In the genomic region with DNA sequence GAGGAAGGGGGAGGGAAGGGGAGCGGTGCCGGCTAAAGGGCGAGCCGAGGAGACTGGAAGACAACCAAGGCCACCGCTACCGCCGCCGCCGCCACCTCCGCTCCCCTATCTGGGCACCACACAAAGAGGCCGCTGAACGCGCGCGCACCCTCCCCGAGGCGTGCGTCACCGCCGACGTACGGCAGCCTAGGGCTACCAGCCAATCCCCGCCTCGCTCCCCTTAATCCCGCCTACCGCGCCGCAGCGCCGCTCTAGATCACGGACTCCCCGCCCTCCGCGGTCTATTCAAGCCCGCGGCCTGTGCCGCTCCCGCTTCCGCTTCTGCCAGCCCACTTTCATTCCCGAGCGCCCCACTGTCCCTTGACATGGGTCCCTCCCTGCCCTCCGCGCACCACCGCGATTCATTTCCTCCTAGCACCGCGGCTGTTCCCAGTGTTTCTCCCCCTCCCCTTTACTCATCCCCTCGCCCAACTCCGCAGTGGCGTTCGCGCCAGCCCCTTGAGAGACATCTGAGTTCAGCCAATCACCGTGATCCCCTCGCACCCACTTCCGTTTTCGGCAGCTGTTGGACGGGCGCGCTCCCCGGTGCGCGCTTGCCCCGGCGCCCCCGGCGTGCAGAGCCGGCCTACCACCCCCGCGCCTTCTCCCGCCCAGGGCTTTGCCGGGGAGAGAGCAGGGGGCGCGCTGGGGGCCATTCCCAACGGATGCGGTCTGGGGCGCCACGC, we compare ENCODE assay signal across 8 cellular contexts. TPM values are rescaled to one million over a fixed set of nuclear protein-coding genes. Genes with fewer than 3 reads are reported as not detected.
DNase-seq lines count a peak whose midpoint lies in the region; ATAC-seq and TF ChIP-seq lines count a peak whose summit lies in the region.

A gene (minus strand): TSS at position 128 of the 725 bp plus-strand sequence. CDS start 297 bp downstream, outside the sequence.

- H3K36me3 ChIP-seq in WERI-Rb-1 (peaks cover 32% of the 10 kb centered on the region), mammary epithelial cell (ENCODE audit: insufficient read depth, low read length) (no peaks in the 10 kb centered on the region)

- peak within 1 kb of the TSS; percentile 87 for H3K4me3 ChIP-seq in AG04449 (ENCODE audit: low read depth, low read length)
- H3K4me3 ChIP-seq in WERI-Rb-1 (ENCODE audit: low read depth, low read length): peak within 1 kb of the TSS; percentile 99
- H3K4me3 ChIP-seq in mammary epithelial cell (replicated peaks in 1 of 3; ENCODE audit: insufficient read depth in 1 of 3, low read depth in 2 of 3, low read length in 3 of 3): peak within 1 kb of the TSS; percentile 62 to 92 (median 86)

- POLR2A ChIA-PET in AG04449 (lab: Yijun Ruan, JAX): interaction anchor here (0.6 to 0.8 kb wide), 2 partner anchors 250 to 461 kb away, joined by 3 read pairs; no protein-coding TSS in a partner anchor

- CTCF ChIA-PET in AG04449 (lab: Yijun Ruan, JAX): interaction anchor here (0.7 to 2.0 kb wide), 5 partner anchors 13 to 282 kb away, joined by 3 to 17 read pairs (median 8); no protein-coding TSS in a partner anchor
- CTCF ChIA-PET in mammary epithelial cell (lab: Charles Lee; ENCODE audit: low non-redundant PET): no interaction called here

- peaks cover 15% of the 10 kb centered on the region for H3K4me1 ChIP-seq in mammary epithelial cell (ENCODE audit: insufficient read depth, low read length)

- peak within 1 kb of the TSS; percentile 100 for H3K27ac ChIP-seq in WERI-Rb-1
- H3K27ac ChIP-seq in mammary epithelial cell (ENCODE audit: insufficient read depth, low read depth, low read length): peak within 1 kb of the TSS; percentile 97

- peak within 1 kb of the TSS; percentile 88 for H3K4me2 ChIP-seq in mammary epithelial cell (ENCODE audit: insufficient read depth, low read depth, low read length)

- in situ Hi-C loops in mammary epithelial cell (cut with MboI; ENCODE audit: low sequenced_read_pairs in 2 of 2): loop anchor here in 1 of 2 donors (25.0 kb wide), 1 partner anchor 283 kb away; a partner anchor contains a TSS

- no peaks in the 10 kb centered on the region for H3K27me3 ChIP-seq in WERI-Rb-1 (ENCODE audit: insufficient read depth, low read depth, severe bottlenecking)
- H3K27me3 ChIP-seq in mammary epithelial cell (ENCODE audit: insufficient read depth, low read length): no peaks in the 10 kb centered on the region

- H3K9ac ChIP-seq in mammary epithelial cell (ENCODE audit: insufficient read depth, low read length): peak within 1 kb of the TSS; percentile 99

- peaks cover 48% of the 10 kb centered on the region for H3K79me2 ChIP-seq in mammary epithelial cell (ENCODE audit: insufficient read depth, low read length)

- H2AFZ ChIP-seq in mammary epithelial cell (ENCODE audit: low read depth, low read length): peak within 1 kb of the TSS; percentile 98

- TF ChIP-seq CTCF in AG04449 (IDR thresholded peaks at IDR 0.05; ENCODE audit: insufficient read depth, low read length, missing control alignments): no peak
- TF ChIP-seq CTCF in WERI-Rb-1 (IDR thresholded peaks at IDR 0.05; ENCODE audit: low read depth, low read length): no peak
- no peak for TF ChIP-seq CTCF in mammary epithelial cell (conservative IDR thresholded peaks at IDR 0.05 in 1 of 2, IDR thresholded peaks at IDR 0.05 in 1 of 2; ENCODE audit: extremely low read depth in 1 of 2, insufficient read depth in 1 of 2, low read depth in 1 of 2, low read length in 2 of 2)

- WGBS in mammary epithelial cell (ENCODE audit: low coverage, missing lambda C conversion rate): 7% methylated on average over 3 of the region's 77 CpGs

- peaks cover 7% of the 10 kb centered on the region for H4K20me1 ChIP-seq in mammary epithelial cell (ENCODE audit: insufficient read depth, low read length)

- DNase-seq in AG04449 (ENCODE audit: low read depth, low spot score) (peak; percentile 78), NCI-H2227 (lab: John Stamatoyannopoulos, UW; ENCODE audit: unreplicated experiment) (peak; percentile 95), WERI-Rb-1 (peak; percentile 97), mammary epithelial cell (peak; percentile 95), iPS-NIHi7 (ENCODE audit: extremely low spot score) (peak; percentile 96), smooth muscle cell of the brain vasculature (ENCODE audit: low read depth, low spot score) (peak; percentile 94)

- dilution Hi-C loops in mammary epithelial cell (cut with HindIII; ENCODE audit: low sequenced_read_pairs): no loop called here

- H3K9me3 ChIP-seq in WERI-Rb-1 (ENCODE audit: severe bottlenecking): no peaks in the 10 kb centered on the region
- no peaks in the 10 kb centered on the region for H3K9me3 ChIP-seq in mammary epithelial cell (replicated peaks; ENCODE audit: insufficient read depth, low read length)

- no TSS peak for BruUV-seq in mammary epithelial cell (replicated peaks; lab: Mats Ljungman, UMichigan)

- intact Hi-C loops in mammary epithelial cell (cut with micrococcal nuclease): loop anchor here (5.0 kb wide), 1 partner anchor 278 kb away; a partner anchor contains a TSS

- ATAC-seq in GM18873 (IDR thresholded peaks at IDR 0.05; ENCODE audit: low FRiP score, unreplicated experiment) (peak; percentile 65), HG03139 (IDR thresholded peaks at IDR 0.05; ENCODE audit: unreplicated experiment) (peak; percentile 79)

RNA-seq across cellular contexts. Expression of the gene that starts here (rescaled TPM):
- total RNA-seq in mammary epithelial cell: 10 to 100 TPM; 15.8 to 22.2 TPM
- polyA plus RNA-seq in mammary epithelial cell: 10.2 TPM
- 5.1 TPM for polyA minus RNA-seq in mammary epithelial cell

Comparison
In these comparisons a context has a peak if more than half of its experiments do, and no peak if none do; other contexts are left out.
1. Peak in every context shown above with its lines: DNase-seq, ATAC-seq, H3K4me3 ChIP-seq and H3K27ac ChIP-seq.